ENCODE assay signal across 8 cellular contexts in genomic region chr1:84598846-84599741, GRCh38. TPM values are rescaled to one million over a fixed set of nuclear protein-coding genes. Genes with fewer than 3 reads are reported as not detected.
A peak's percentile ranks its signal among the peaks of the same experiment; 100 is the strongest.
DNase-seq lines count a peak whose midpoint lies in the region; ATAC-seq and TF ChIP-seq lines count a peak whose summit lies in the region.

No MANE protein-coding gene starts in this region.

- DNase-seq in AG09309 (ENCODE audit: low read depth) (peak; percentile 40), amniotic epithelial cell (ENCODE audit: low read depth) (peak; percentile 58), pulmonary artery endothelial cell (ENCODE audit: low read depth, low spot score) (peak; percentile 32), Kasumi-1 (lab: John Stamatoyannopoulos, UW) (no peak), DMS 273 (lab: John Stamatoyannopoulos, UW; ENCODE audit: unreplicated experiment) (no peak), T-helper 17 cell (no peak)

- H3K4me1 Mint-ChIP-seq in T-helper 17 cell: peaks cover 7% of the 10 kb centered on the region

- no peaks in the 10 kb centered on the region for H3K27me3 Mint-ChIP-seq in T-helper 17 cell

- H3K4me3 Mint-ChIP-seq in T-helper 17 cell: no peak overlapping the region

- H3K4me3 ChIP-seq in AG09309 (ENCODE audit: control insufficient read depth, low read depth, low read length): peak overlapping the region; percentile 16

- H3K9me3 ChIP-seq in T-helper 17 cell (ENCODE audit: control insufficient read depth, low read length, poor library complexity, severe bottlenecking): no peaks in the 10 kb centered on the region

- no peak for TF ChIP-seq CTCF in AG09309 (IDR thresholded peaks at IDR 0.05; ENCODE audit: control insufficient read depth, insufficient read depth, low read depth, low read length, missing control alignments)

- peak; percentile 76 for ATAC-seq in GM19351 (IDR thresholded peaks at IDR 0.05; ENCODE audit: unreplicated experiment)
- ATAC-seq in HG03196 (IDR thresholded peaks at IDR 0.05; ENCODE audit: unreplicated experiment): peak; percentile 81
- no peak for ATAC-seq in T-helper 17 cell

- H3K36me3 Mint-ChIP-seq in T-helper 17 cell (ENCODE audit: low read depth): no peaks in the 10 kb centered on the region

- no peak overlapping the region for H3K27ac Mint-ChIP-seq in T-helper 17 cell

RNA-seq across cellular contexts. Expression of gene CTBS, which starts 24.9 kb away (rescaled TPM):
- total RNA-seq in pulmonary artery endothelial cell (5.9 and 6.3 TPM in 2 replicates), T-helper 17 cell (10 to 100 TPM; 11.7 to 15.0 TPM)

Comparison
In these comparisons a context has a peak if more than half of its experiments do, and no peak if none do; other contexts are left out.
1. DNase-seq: peak in AG09309 (single experiment), amniotic epithelial cell (single experiment) and pulmonary artery endothelial cell (single experiment); none in Kasumi-1 (0 of 2), DMS 273 (single experiment) and T-helper 17 cell (0 of 3).